17 cellular contexts compared by ENCODE assay signal in the genomic region with DNA sequence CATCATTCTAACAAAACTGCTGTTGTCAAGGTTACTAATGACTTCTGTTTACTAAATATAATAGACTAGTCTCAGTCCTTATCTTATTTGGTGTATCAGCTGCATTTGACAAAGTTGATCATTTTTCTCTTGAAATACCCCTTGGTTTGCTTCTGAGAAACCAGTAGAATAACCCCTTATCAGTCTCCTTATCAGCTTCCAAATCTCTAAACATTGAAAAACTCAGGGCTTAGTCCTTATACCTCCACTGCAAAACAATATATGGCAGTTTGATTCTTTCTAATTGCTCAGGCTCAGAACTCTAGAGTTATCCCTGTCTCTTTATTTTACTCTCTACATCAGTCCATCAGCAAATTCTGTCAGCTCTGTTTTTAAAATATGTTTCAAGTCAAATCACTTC.
DNase-seq lines count a peak whose midpoint lies in the region; ATAC-seq and TF ChIP-seq lines count a peak whose summit lies in the region.
"Had no signal": no experiment of that assay in that cellular context is flagged by ENCODE, and none has a peak within 500 bp of the region (broad histone marks: within the 10 kb centered on the region; RNA-seq: fewer than 3 reads in every experiment).

No MANE protein-coding gene starts in this region.

- H3K27me3 ChIP-seq in upper lobe of right lung (no peaks in the 10 kb centered on the region), H7 (ENCODE audit: control insufficient read depth, insufficient read depth, low read length) (no peaks in the 10 kb centered on the region)

- ATAC-seq in upper lobe of right lung (no peak), GM19455 (IDR thresholded peaks at IDR 0.05; ENCODE audit: unreplicated experiment) (no peak)
- ATAC-seq: left colon had no signal

- H3K27ac ChIP-seq in upper lobe of right lung, result peak overlapping the region; percentile 39

- H3K4me1 Mint-ChIP-seq in mesothelial cell of epicardium, result peaks cover 17% of the 10 kb centered on the region
- H3K4me1 Mint-ChIP-seq: activated naive CD4-positive, alpha-beta T cell treated with anti-CD3 and anti-CD28 coated beads, Interleukin-2, amount 50 U/mL, for 24 hours had no signal

- H3K36me3 Mint-ChIP-seq in mesothelial cell of epicardium, result no peaks in the 10 kb centered on the region

- H3K9me3 ChIP-seq in upper lobe of right lung, result no peaks in the 10 kb centered on the region
- H3K9me3 ChIP-seq: HAP-1 had no signal

- intact Hi-C loops in upper lobe of right lung (cut with DNase I), result no loop called here

- H3K9me3 Mint-ChIP-seq in mesothelial cell of epicardium, result no peaks in the 10 kb centered on the region
- H3K9me3 Mint-ChIP-seq: activated naive CD4-positive, alpha-beta T cell treated with anti-CD3 and anti-CD28 coated beads, Interleukin-2, amount 50 U/mL, for 24 hours; activated T-cell treated with anti-CD3 and anti-CD28 coated beads, Interleukin-2, amount 50 U/mL, for 24 hours had no signal

- no peak overlapping the region for H3K4me3 ChIP-seq in choroid plexus epithelial cell (ENCODE audit: low read depth, low read length)
- peak overlapping the region; percentile 9 for H3K4me3 ChIP-seq in upper lobe of right lung
- H3K4me3 ChIP-seq in H7 (ENCODE audit: insufficient read depth, low read depth, low read length), result no peak overlapping the region
- H3K4me3 ChIP-seq: HAP-1 had no signal

- H3K4me1 ChIP-seq in upper lobe of right lung, result no peaks in the 10 kb centered on the region

- H3K4me3 Mint-ChIP-seq in mesothelial cell of epicardium, result peak overlapping the region; percentile 3
- H3K4me3 Mint-ChIP-seq: activated naive CD4-positive, alpha-beta T cell treated with anti-CD3 and anti-CD28 coated beads, Interleukin-2, amount 50 U/mL, for 24 hours; activated T-cell treated with anti-CD3 and anti-CD28 coated beads, Interleukin-2, amount 50 U/mL, for 24 hours had no signal

- DNase-seq in RPMI7951 (ENCODE audit: low read depth) (peak; percentile 1), choroid plexus epithelial cell (ENCODE audit: low read depth) (peak; percentile 10), mesothelial cell of epicardium (ENCODE audit: low spot score in 2 of 2, unreplicated experiment in 2 of 2) (no peak), upper lobe of right lung (no peak), SIG-M5 (lab: John Stamatoyannopoulos, UW) (no peak), KG1 (lab: John Stamatoyannopoulos, UW) (no peak), H7 (no peak)
- DNase-seq: activated CD4-positive, alpha-beta T cell treated with anti-CD3 and anti-CD28 coated beads, Interleukin-2, amount 50 U/mL, for 4 hours; activated T-cell treated with anti-CD3 and anti-CD28 coated beads, Interleukin-2, amount 50 U/mL, for 24 hours; effector CD8-positive, alpha-beta T cell; NCI-H1930; NCI-H524 treated with DMSO at 0.1 percent for 48 hours; substantia nigra had no signal

- no peaks in the 10 kb centered on the region for H3K27me3 Mint-ChIP-seq in mesothelial cell of epicardium (ENCODE audit: low read depth)
- H3K27me3 Mint-ChIP-seq: activated naive CD4-positive, alpha-beta T cell treated with anti-CD3 and anti-CD28 coated beads, Interleukin-2, amount 50 U/mL, for 24 hours; activated T-cell treated with anti-CD3 and anti-CD28 coated beads, Interleukin-2, amount 50 U/mL, for 24 hours had no signal

- TF ChIP-seq CTCF in choroid plexus epithelial cell (conservative IDR thresholded peaks at IDR 0.05; ENCODE audit: low read depth, low read length) (no peak), mesothelial cell of epicardium (IDR thresholded peaks at IDR 0.05; ENCODE audit: unreplicated experiment) (no peak), upper lobe of right lung (IDR thresholded peaks at IDR 0.05) (no peak)

- peak overlapping the region; percentile 5 for H3K27ac Mint-ChIP-seq in mesothelial cell of epicardium
- H3K27ac Mint-ChIP-seq: activated naive CD4-positive, alpha-beta T cell treated with anti-CD3 and anti-CD28 coated beads, Interleukin-2, amount 50 U/mL, for 24 hours; activated T-cell treated with anti-CD3 and anti-CD28 coated beads, Interleukin-2, amount 50 U/mL, for 24 hours had no signal

- no peaks in the 10 kb centered on the region for H3K36me3 ChIP-seq in upper lobe of right lung
- no peaks in the 10 kb centered on the region for H3K36me3 ChIP-seq in H7 (replicated peaks; ENCODE audit: control insufficient read depth, insufficient read depth, low read length)
- H3K36me3 ChIP-seq: HAP-1 had no signal

Comparison
In these comparisons a context has a peak if more than half of its experiments do, and no peak if none do; other contexts are left out.
1. DNase-seq: peak in RPMI7951 (single experiment) and choroid plexus epithelial cell (single experiment); none in mesothelial cell of epicardium (0 of 2), upper lobe of right lung (single experiment), SIG-M5 (single experiment), KG1 (single experiment) and H7 (single experiment).